In the genomic region with DNA sequence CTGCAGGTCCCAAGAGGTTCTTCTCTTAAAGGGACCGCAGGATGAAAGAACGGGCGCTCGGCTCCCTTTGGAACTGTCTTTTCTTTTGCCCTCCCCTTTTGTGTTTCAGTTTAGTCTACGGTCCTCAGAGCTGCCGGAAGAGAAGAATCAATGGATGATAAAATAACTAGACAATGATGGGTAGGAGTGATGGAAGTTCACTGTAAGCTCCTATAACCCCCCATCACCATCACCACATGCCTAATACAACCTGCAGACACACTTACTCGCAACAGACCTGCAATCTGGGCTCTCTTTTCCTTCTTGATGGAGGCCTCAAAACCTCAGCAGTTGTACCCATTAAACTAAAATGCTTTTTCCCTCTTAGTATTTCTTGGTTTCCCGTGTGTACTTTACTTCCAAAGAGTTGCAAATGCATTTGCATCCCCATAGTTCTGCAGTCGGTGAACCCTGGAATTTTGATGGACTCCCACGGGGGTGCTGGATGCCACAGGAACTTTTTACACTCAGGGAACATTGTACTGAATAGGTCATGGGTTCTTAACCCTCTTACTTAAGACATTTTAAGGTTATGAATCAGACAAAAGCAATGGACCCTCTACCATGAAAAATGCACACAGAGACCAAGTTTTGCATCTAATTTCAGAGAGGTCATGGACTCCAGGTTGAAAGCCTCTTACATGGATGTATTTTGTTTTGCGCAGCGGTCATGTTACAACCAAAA, we compare ENCODE assay signal across 8 cellular contexts. TPM values are rescaled to one million over a fixed set of nuclear protein-coding genes. Genes with fewer than 3 reads are reported as not detected.
DNase-seq lines count a peak whose midpoint lies in the region; ATAC-seq, FAIRE-seq and TF ChIP-seq lines count a peak whose summit lies in the region.

No MANE protein-coding gene starts in this region.

- WGBS in GM12878 (ENCODE audit: insufficient coverage, insufficient replicate concordance, low lambda C conversion rate, missing lambda C conversion rate): 17% methylated on average over 12 of the region's 12 CpGs

- peaks cover 5% of the 10 kb centered on the region for H3K36me3 ChIP-seq in BJ (ENCODE audit: control insufficient read depth, insufficient read depth, low read length)
- peaks cover 11 to 16% of the 10 kb centered on the region in 2 experiments for H3K36me3 ChIP-seq in GM12878 (ENCODE audit: control insufficient read depth in 2 of 2, insufficient read depth in 2 of 2, low read length in 1 of 2)
- peaks cover 22% of the 10 kb centered on the region in 2 donors for H3K36me3 ChIP-seq in mucosa of rectum (ENCODE audit: control insufficient read depth in 2 of 2, insufficient read depth in 2 of 2, low read length in 2 of 2)

- POLR2A ChIA-PET in BJ (lab: Charles Lee): no interaction called here
- POLR2A ChIA-PET in GM12878 (lab: Charles Lee): interaction anchor here (0.7 to 4.1 kb wide), 8 partner anchors 8 to 492 kb away, joined by 3 to 22 read pairs (median 4); a partner anchor contains a TSS

- H3K4me1 ChIP-seq in GM12878 (ENCODE audit: control insufficient read depth, insufficient read depth, low read length) (peaks cover 7% of the 10 kb centered on the region), mucosa of rectum (ENCODE audit: control insufficient read depth in 2 of 2, insufficient read depth in 2 of 2, low read length in 2 of 2) (peaks cover 9 to 15% of the 10 kb centered on the region in 2 donors)

- CTCF ChIA-PET in BJ (lab: Yijun Ruan, JAX) (interaction anchor here (0.6 kb wide), 1 partner anchor 46 kb away, joined by 3 read pairs; no protein-coding TSS in a partner anchor), GM12878 (lab: Yijun Ruan, JAX) (interaction anchor here (0.6 to 2.7 kb wide), 5 partner anchors 47 to 1998 kb away, joined by 3 to 8 read pairs (median 3); a partner anchor contains a TSS)

- peaks cover 23% of the 10 kb centered on the region for H3K79me2 ChIP-seq in GM12878 (ENCODE audit: control insufficient read depth, insufficient read depth, low read length)

- DNase-seq in BJ (ENCODE audit: low read depth): no peak
- no peak for DNase-seq in GM12878 (ENCODE audit: low read depth, low spot score)
- no peak for DNase-seq in NCI-H1694 treated with DMSO at 0.1 percent for 48 hours (lab: John Stamatoyannopoulos, UW)
- DNase-seq in retina: no peak

- no peak for TF ChIP-seq RAD21 in GM12878 (IDR thresholded peaks at IDR 0.05; ENCODE audit: insufficient read depth, low read depth, low read length)

- intact Hi-C loops in GM12878 (cut with micrococcal nuclease; ENCODE audit: unreplicated experiment): loop anchor here (2.0 kb wide), 1 partner anchor 51 kb away; a partner anchor contains a TSS

- TF ChIP-seq CTCF in BJ (IDR thresholded peaks at IDR 0.05; ENCODE audit: insufficient read depth, low read depth, low read length) (no peak), GM12878 (IDR thresholded peaks at IDR 0.05 in 2 of 3, conservative IDR thresholded peaks at IDR 0.05 in 1 of 3; ENCODE audit: control insufficient read depth in 2 of 3, extremely low read depth in 1 of 3, insufficient read depth in 1 of 3, low read depth in 3 of 3, low read length in 3 of 3) (no peak)

- H3K27ac ChIP-seq in GM12878 (ENCODE audit: control insufficient read depth, insufficient read depth): peak overlapping the region; percentile 99
- H3K27ac ChIP-seq in mucosa of rectum (ENCODE audit: low read depth in 2 of 2, low read length in 2 of 2): peak overlapping the region; percentile 92 to 93

- H3K4me3 ChIP-seq in BJ (ENCODE audit: low read depth, low read length): peak overlapping the region; percentile 75
- H3K4me3 ChIP-seq in GM12878: peak overlapping the region; percentile 45; the same call in 1 of the 2 replicates
- H3K4me3 ChIP-seq in mucosa of rectum (ENCODE audit: low read length in 2 of 2): peak overlapping the region; percentile 91 to 96

- no peak for FAIRE-seq in GM12878 (lab: Jason Lieb, UNC)

- TF ChIP-seq POLR2A in GM12878 (IDR thresholded peaks at IDR 0.05; ENCODE audit: low read depth, low read length): no peak

- no peaks in the 10 kb centered on the region; the same call in 2 of the 3 replicates for H3K9me3 ChIP-seq in GM12878 (replicated peaks; ENCODE audit: control insufficient read depth, insufficient read depth, low read length)
- H3K9me3 ChIP-seq in mucosa of rectum (ENCODE audit: control insufficient read depth in 2 of 2, low read length in 2 of 2): no peaks in the 10 kb centered on the region

- TSS peak; percentile 99 for BruUV-seq in GM12878 (replicated peaks; lab: Mats Ljungman, UMichigan)

- H3K4me2 ChIP-seq in GM12878 (ENCODE audit: control insufficient read depth, insufficient read depth): peak overlapping the region; percentile 75

- no peak for TF ChIP-seq EP300 in GM12878 (IDR thresholded peaks at IDR 0.05; ENCODE audit: borderline replicate concordance in 1 of 2, control insufficient read depth in 1 of 2, low read depth in 2 of 2, low read length in 2 of 2)

- H3K27me3 ChIP-seq in BJ (ENCODE audit: control insufficient read depth, insufficient read depth, low read length) (no peaks in the 10 kb centered on the region), GM12878 (replicated peaks in 1 of 2; ENCODE audit: control insufficient read depth in 2 of 2, insufficient read depth in 2 of 2, low read length in 1 of 2) (no peaks in the 10 kb centered on the region), mucosa of rectum (ENCODE audit: control insufficient read depth in 2 of 2, insufficient read depth in 2 of 2, low read length in 2 of 2) (no peaks in the 10 kb centered on the region)

- RAD21 ChIA-PET in GM12878 (lab: Charles Lee; ENCODE audit: unreplicated experiment): interaction anchor here (1.0 to 2.2 kb wide), 7 partner anchors 16 to 96 kb away, joined by 3 to 9 read pairs (median 4); a partner anchor contains a TSS

- no peaks in the 10 kb centered on the region for H4K20me1 ChIP-seq in GM12878 (ENCODE audit: control insufficient read depth, insufficient read depth)

- peak overlapping the region; percentile 51 for H2AFZ ChIP-seq in GM12878 (ENCODE audit: control insufficient read depth, low read depth, low read length)

- in situ Hi-C loops in GM12878 (cut with MboI): no loop called here

- SMC1A ChIA-PET in GM12878 (lab: Charles Lee; ENCODE audit: uncharacterized antibody, unreplicated experiment): interaction anchor here (1.6 to 2.7 kb wide), 2 partner anchors 20 to 52 kb away, joined by 10 to 13 read pairs; a partner anchor contains a TSS

- peak overlapping the region; percentile 66 for H3K9ac ChIP-seq in GM12878 (ENCODE audit: control insufficient read depth, insufficient read depth, low read length)
- peak overlapping the region; percentile 83 to 91 for H3K9ac ChIP-seq in mucosa of rectum (ENCODE audit: low read depth in 1 of 2, low read length in 2 of 2)

- ATAC-seq in HG02970 (IDR thresholded peaks at IDR 0.05; ENCODE audit: low FRiP score, unreplicated experiment): peak; percentile 2
- no peak for ATAC-seq in GM12878
- ATAC-seq in esophagus mucosa: no peak
- ATAC-seq in HG03039 (IDR thresholded peaks at IDR 0.05; ENCODE audit: unreplicated experiment): no peak

RNA-seq across cellular contexts. Expression of a gene that starts 0.6 kb away (rescaled TPM):
- polyA plus RNA-seq in BJ (2011; rRNA removed): 25.5 and 29.9 TPM in 2 replicates
- polyA minus RNA-seq in BJ (2011; rRNA and poly(A)+ RNA removed): 35.0 and 36.9 TPM in 2 replicates
- 130 and 156 TPM in 2 replicates for total RNA-seq in GM12878 (2013; cell fraction: nucleolus; rRNA removed)
- 119 and 129 TPM in 2 replicates for total RNA-seq in GM12878 (2014; rRNA removed)
- total RNA-seq in GM12878 (2014; rRNA removed; fragmentation: Illumina TruSeq; extraction: Trizol): 136 and 138 TPM in 2 replicates
- 119 and 138 TPM in 2 replicates for total RNA-seq in GM12878 (2021)
- polyA plus RNA-seq in GM12878 (2011; ENCODE audit: low read depth): 102 TPM
- polyA plus RNA-seq in GM12878 (2011; rRNA removed): 128 and 155 TPM in 2 replicates
- polyA plus RNA-seq in GM12878 (2011; cell fraction: cytosol; rRNA removed): 101 and 106 TPM in 2 replicates
- 201 and 290 TPM in 2 replicates for polyA plus RNA-seq in GM12878 (2011; cell fraction: nucleus; rRNA removed)
- 81.1 and 81.7 TPM in 2 replicates for polyA plus RNA-seq in GM12878 (2012)
- polyA plus RNA-seq in GM12878 (2014; fragmentation: Illumina TruSeq; extraction: Trizol): 198 and 209 TPM in 2 replicates
- 10 to 100 TPM; 14.1 to 18.4 TPM for polyA plus RNA-seq in GM12878 (2014; fragmentation: Nextera tagmentation; extraction: Ambion mirVana)
- 129 and 134 TPM in 2 replicates for polyA plus RNA-seq in GM12878 (2014; rRNA removed)
- polyA plus RNA-seq in GM12878 (2016; fragmentation: Nextera tagmentation; extraction: Ambion mirVana): 10 to 100 TPM; 76.1 to 82.3 TPM
- 125 and 136 TPM in 2 replicates for polyA minus RNA-seq in GM12878 (2011; rRNA and poly(A)+ RNA removed)
- 56.4 and 58.2 TPM in 2 replicates for polyA minus RNA-seq in GM12878 (2011; cell fraction: cytosol; rRNA and poly(A)+ RNA removed)
- 58.4 and 69.9 TPM in 2 replicates for polyA minus RNA-seq in GM12878 (2011; cell fraction: nucleus; rRNA and poly(A)+ RNA removed)
- total RNA-seq in esophagus mucosa: 21.9 TPM

RNA-seq across cellular contexts. Expression of a gene that starts 20.5 kb away (rescaled TPM):
- polyA plus RNA-seq in BJ (2011; rRNA removed) (71.5 and 98.2 TPM in 2 replicates), GM12878 (2011; rRNA removed) (58.8 and 88.3 TPM in 2 replicates), GM12878 (2014; fragmentation: Illumina TruSeq; extraction: Trizol) (44.1 and 52.2 TPM in 2 replicates), GM12878 (2014; fragmentation: Nextera tagmentation; extraction: Ambion mirVana) (1 to 10 TPM; 3.3 to 7.2 TPM), GM12878 (2014; rRNA removed) (62.9 and 72.2 TPM in 2 replicates), GM12878 (2016; fragmentation: Nextera tagmentation; extraction: Ambion mirVana) (10 to 100 TPM; 51.2 to 53.1 TPM)
- polyA minus RNA-seq in BJ (2011; rRNA and poly(A)+ RNA removed): 82.1 and 133 TPM in 2 replicates
- 68.9 and 69.2 TPM in 2 replicates for total RNA-seq in GM12878 (2013; cell fraction: nucleolus; rRNA removed)
- total RNA-seq in GM12878 (2014; rRNA removed) (46.3 and 50.0 TPM in 2 replicates), GM12878 (2014; rRNA removed; fragmentation: Illumina TruSeq; extraction: Trizol) (27.0 and 27.6 TPM in 2 replicates), GM12878 (2021) (56.8 and 58.5 TPM in 2 replicates), esophagus mucosa (34.7 TPM)
- 29.3 TPM for polyA plus RNA-seq in GM12878 (2011; ENCODE audit: low read depth)
- polyA plus RNA-seq in GM12878 (2011; cell fraction: cytosol; rRNA removed): 103 and 113 TPM in 2 replicates
- polyA plus RNA-seq in GM12878 (2011; cell fraction: nucleus; rRNA removed): 151 and 222 TPM in 2 replicates
- 37.7 and 45.0 TPM in 2 replicates for polyA plus RNA-seq in GM12878 (2012)
- polyA minus RNA-seq in GM12878 (2011; rRNA and poly(A)+ RNA removed): 150 and 166 TPM in 2 replicates
- polyA minus RNA-seq in GM12878 (2011; cell fraction: cytosol; rRNA and poly(A)+ RNA removed): 32.1 and 33.4 TPM in 2 replicates
- 40.0 and 60.0 TPM in 2 replicates for polyA minus RNA-seq in GM12878 (2011; cell fraction: nucleus; rRNA and poly(A)+ RNA removed)

RNA-seq across cellular contexts. Expression of a gene that starts 24.8 kb away (rescaled TPM):
- polyA plus RNA-seq in BJ (2011; rRNA removed): 27.9 and 47.9 TPM in 2 replicates
- 21.9 and 26.5 TPM in 2 replicates for polyA minus RNA-seq in BJ (2011; rRNA and poly(A)+ RNA removed)
- not detected in 2 replicates for total RNA-seq in GM12878 (2013; cell fraction: nucleolus; rRNA removed)
- not detected in 2 replicates for total RNA-seq in GM12878 (2014; rRNA removed)
- total RNA-seq in GM12878 (2014; rRNA removed; fragmentation: Illumina TruSeq; extraction: Trizol): not detected in 2 replicates
- 0.41 and 0.45 TPM in 2 replicates for total RNA-seq in GM12878 (2021)
- not detected for polyA plus RNA-seq in GM12878 (2011; ENCODE audit: low read depth)
- polyA plus RNA-seq in GM12878 (2011; rRNA removed): not detected in 2 replicates
- not detected in 2 replicates for polyA plus RNA-seq in GM12878 (2011; cell fraction: cytosol; rRNA removed)
- 0.13 and 0.20 TPM in 2 replicates for polyA plus RNA-seq in GM12878 (2011; cell fraction: nucleus; rRNA removed)
- not detected in 2 replicates for polyA plus RNA-seq in GM12878 (2012)
- not detected in 2 replicates for polyA plus RNA-seq in GM12878 (2014; fragmentation: Illumina TruSeq; extraction: Trizol)
- polyA plus RNA-seq in GM12878 (2014; fragmentation: Nextera tagmentation; extraction: Ambion mirVana): not detected
- polyA plus RNA-seq in GM12878 (2014; rRNA removed): not detected in 2 replicates
- polyA plus RNA-seq in GM12878 (2016; fragmentation: Nextera tagmentation; extraction: Ambion mirVana): not detected
- polyA minus RNA-seq in GM12878 (2011; rRNA and poly(A)+ RNA removed): not detected in 2 replicates
- polyA minus RNA-seq in GM12878 (2011; cell fraction: cytosol; rRNA and poly(A)+ RNA removed): 1.7 TPM in 1 of 2 replicates, not detected in the other
- polyA minus RNA-seq in GM12878 (2011; cell fraction: nucleus; rRNA and poly(A)+ RNA removed): not detected in 2 replicates
- total RNA-seq in esophagus mucosa: 14.0 TPM

RNA-seq across cellular contexts. Expression of a gene that starts 51.7 kb away (rescaled TPM):
- polyA plus RNA-seq in BJ (2011; rRNA removed) (467 and 468 TPM in 2 replicates), GM12878 (2011; rRNA removed) (278 and 418 TPM in 2 replicates), GM12878 (2014; fragmentation: Illumina TruSeq; extraction: Trizol) (285 and 429 TPM in 2 replicates), GM12878 (2014; fragmentation: Nextera tagmentation; extraction: Ambion mirVana) (100 to 1,000 TPM; 508 to 610 TPM), GM12878 (2014; rRNA removed) (538 and 552 TPM in 2 replicates), GM12878 (2016; fragmentation: Nextera tagmentation; extraction: Ambion mirVana) (100 to 1,000 TPM; 278 to 296 TPM)
- polyA minus RNA-seq in BJ (2011; rRNA and poly(A)+ RNA removed): 229 and 368 TPM in 2 replicates
- 58.5 and 65.0 TPM in 2 replicates for total RNA-seq in GM12878 (2013; cell fraction: nucleolus; rRNA removed)
- total RNA-seq in GM12878 (2014; rRNA removed) (423 and 434 TPM in 2 replicates), GM12878 (2014; rRNA removed; fragmentation: Illumina TruSeq; extraction: Trizol) (316 and 317 TPM in 2 replicates), GM12878 (2021) (348 and 359 TPM in 2 replicates), esophagus mucosa (178 TPM)
- 230 TPM for polyA plus RNA-seq in GM12878 (2011; ENCODE audit: low read depth)
- 665 and 683 TPM in 2 replicates for polyA plus RNA-seq in GM12878 (2011; cell fraction: cytosol; rRNA removed)
- polyA plus RNA-seq in GM12878 (2011; cell fraction: nucleus; rRNA removed): 525 and 562 TPM in 2 replicates
- 329 and 345 TPM in 2 replicates for polyA plus RNA-seq in GM12878 (2012)
- polyA minus RNA-seq in GM12878 (2011; rRNA and poly(A)+ RNA removed): 283 and 422 TPM in 2 replicates
- polyA minus RNA-seq in GM12878 (2011; cell fraction: cytosol; rRNA and poly(A)+ RNA removed): 99.2 and 117 TPM in 2 replicates
- 79.4 and 82.2 TPM in 2 replicates for polyA minus RNA-seq in GM12878 (2011; cell fraction: nucleus; rRNA and poly(A)+ RNA removed)

Comparison
In these comparisons a context has a peak if more than half of its experiments do, and no peak if none do; other contexts are left out.
1. RNA of a gene that starts 24.8 kb away (total RNA-seq): 14.0 TPM in esophagus mucosa (single experiment); 0.41 to 0.45 TPM in GM12878; every median in the first group is over 10 times any median in the second.
2. Peak in every context shown above with its lines, with median percentiles within 50 percentile points of each other: H3K4me3 ChIP-seq.